Comparison of ENCODE assay signal across 9 cellular contexts in the genomic region with DNA sequence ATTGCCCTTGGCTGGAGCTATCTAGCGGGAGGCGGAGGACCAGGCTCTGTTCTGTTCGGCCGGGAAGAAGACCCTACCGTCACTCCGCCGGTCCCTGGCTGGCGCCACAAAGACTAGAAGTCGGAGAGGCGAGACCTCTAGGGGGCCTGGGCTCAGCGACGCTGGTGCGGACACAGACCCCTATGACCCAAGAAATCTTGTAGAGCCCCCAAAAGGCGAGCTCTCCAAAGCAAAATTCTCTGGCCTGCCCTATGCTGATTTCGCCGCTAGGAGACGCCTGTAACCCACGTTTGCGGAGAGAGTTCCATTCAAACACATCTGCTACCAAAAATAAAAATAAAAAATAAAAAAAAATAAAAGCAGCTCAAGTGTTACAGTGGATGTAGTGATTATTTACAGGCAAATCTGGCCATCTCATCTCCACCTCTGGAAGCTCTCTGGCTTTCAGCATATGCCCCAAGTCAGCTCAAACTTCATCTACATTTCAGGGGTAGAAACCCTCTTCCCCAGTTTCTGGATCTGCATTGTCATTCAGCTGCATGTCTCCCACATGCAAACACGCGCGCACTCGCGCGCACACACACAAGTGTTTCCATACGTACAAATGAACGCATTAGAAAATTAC.
DNase-seq lines count a peak whose midpoint lies in the region; ATAC-seq and TF ChIP-seq lines count a peak whose summit lies in the region.
"Had no signal": no experiment of that assay in that cellular context is flagged by ENCODE, and none has a peak within 500 bp of the region (broad histone marks: within the 10 kb centered on the region; RNA-seq: fewer than 3 reads in every experiment).

No MANE protein-coding gene starts in this region.

- H4K20me1 ChIP-seq in OCI-LY3 (ENCODE audit: insufficient read depth, low read length) = no peaks in the 10 kb centered on the region

- H3K27me3 ChIP-seq in OCI-LY3 (ENCODE audit: low read depth, low read length) (no peaks in the 10 kb centered on the region), endocrine pancreas (ENCODE audit: control insufficient read depth, insufficient read depth, low read length) (peaks cover 28% of the 10 kb centered on the region)

- TF ChIP-seq CTCF in OCI-LY3 (IDR thresholded peaks at IDR 0.05; ENCODE audit: low read depth, low read length) = peak; percentile 46

- H3K4me1 ChIP-seq in OCI-LY3 (ENCODE audit: low read length) (no peaks in the 10 kb centered on the region), endocrine pancreas (ENCODE audit: control insufficient read depth, insufficient read depth, low read length) (no peaks in the 10 kb centered on the region)

- H3K36me3 ChIP-seq in OCI-LY3 (replicated peaks; ENCODE audit: low read depth, low read length) = no peaks in the 10 kb centered on the region
- H3K36me3 ChIP-seq in endocrine pancreas (ENCODE audit: control insufficient read depth, insufficient read depth, low read length) = no peaks in the 10 kb centered on the region

- peaks cover 69% of the 10 kb centered on the region for H3K27me3 Mint-ChIP-seq in activated T-cell treated with anti-CD3 and anti-CD28 coated beads, Interleukin-2, amount 50 U/mL, for 24 hours

- ATAC-seq in HG02852 (IDR thresholded peaks at IDR 0.05; ENCODE audit: unreplicated experiment) (peak; percentile 47), GM18519 (IDR thresholded peaks at IDR 0.05; ENCODE audit: low FRiP score, unreplicated experiment) (no peak)

- H2AFZ ChIP-seq in OCI-LY3 (ENCODE audit: low read depth, low read length) = peak overlapping the region; percentile 23; the same call in 1 of the 2 replicates

- DNase-seq in activated T-cell treated with anti-CD3 and anti-CD28 coated beads, Interleukin-2, amount 50 U/mL, for 48 hours = peak; percentile 41 to 49
- no peak for DNase-seq in activated T-cell treated with anti-CD3 and anti-CD28 coated beads, Interleukin-2, amount 50 U/mL, for 24 hours
- peak; percentile 83 for DNase-seq in midbrain (lab: John Stamatoyannopoulos, UW)
- DNase-seq in activated CD4-positive, CD25-positive, alpha-beta regulatory T cell (lab: John Stamatoyannopoulos, UW) = no peak

- H3K27ac ChIP-seq in OCI-LY3 (ENCODE audit: low read length) = no peak overlapping the region

- H3K4me3 Mint-ChIP-seq in activated T-cell treated with anti-CD3 and anti-CD28 coated beads, Interleukin-2, amount 50 U/mL, for 24 hours = no peak overlapping the region
- H3K4me3 Mint-ChIP-seq: memory B cell had no signal

- H3K4me3 ChIP-seq in OCI-LY3 (ENCODE audit: low read length) = peak overlapping the region; percentile 73
- peak overlapping the region; percentile 43 for H3K4me3 ChIP-seq in endocrine pancreas (ENCODE audit: control insufficient read depth, insufficient read depth, low read length)

- H3K9me3 ChIP-seq in OCI-LY3 (ENCODE audit: insufficient read depth, low read length) (peaks cover 32% of the 10 kb centered on the region; the same call in 1 of the 2 replicates), endocrine pancreas (ENCODE audit: control insufficient read depth, low read length) (no peaks in the 10 kb centered on the region)

- H3K4me1 Mint-ChIP-seq in activated T-cell treated with anti-CD3 and anti-CD28 coated beads, Interleukin-2, amount 50 U/mL, for 24 hours (ENCODE audit: low read depth) = peaks cover 19% of the 10 kb centered on the region

- H3K27ac Mint-ChIP-seq in activated T-cell treated with anti-CD3 and anti-CD28 coated beads, Interleukin-2, amount 50 U/mL, for 24 hours = no peak overlapping the region
- H3K27ac Mint-ChIP-seq: memory B cell had no signal

- H3K4me2 ChIP-seq in OCI-LY3 (ENCODE audit: low read length) = peak overlapping the region; percentile 50

- peak overlapping the region; percentile 12 for H3K9ac ChIP-seq in OCI-LY3 (ENCODE audit: low read length)
- H3K9ac ChIP-seq in endocrine pancreas (ENCODE audit: control insufficient read depth, insufficient read depth, low read length) = no peak overlapping the region

- no peaks in the 10 kb centered on the region for H3K36me3 Mint-ChIP-seq in activated T-cell treated with anti-CD3 and anti-CD28 coated beads, Interleukin-2, amount 50 U/mL, for 24 hours (ENCODE audit: low read depth)
- H3K36me3 Mint-ChIP-seq: memory B cell had no signal

- no peaks in the 10 kb centered on the region for H3K9me3 Mint-ChIP-seq in activated T-cell treated with anti-CD3 and anti-CD28 coated beads, Interleukin-2, amount 50 U/mL, for 24 hours
- H3K9me3 Mint-ChIP-seq: memory B cell had no signal

- no peaks in the 10 kb centered on the region for H3K79me2 ChIP-seq in OCI-LY3 (ENCODE audit: low read length)

Comparison
In these comparisons a context has a peak if more than half of its experiments do, and no peak if none do; other contexts are left out.
1. DNase-seq: peak in activated T-cell treated with anti-CD3 and anti-CD28 coated beads, Interleukin-2, amount 50 U/mL, for 48 hours (2 of 2) and midbrain (single experiment); none in activated T-cell treated with anti-CD3 and anti-CD28 coated beads, Interleukin-2, amount 50 U/mL, for 24 hours (single experiment) and activated CD4-positive, CD25-positive, alpha-beta regulatory T cell (0 of 4).